ENCODE assay signal across 20 cellular contexts in the genomic region with DNA sequence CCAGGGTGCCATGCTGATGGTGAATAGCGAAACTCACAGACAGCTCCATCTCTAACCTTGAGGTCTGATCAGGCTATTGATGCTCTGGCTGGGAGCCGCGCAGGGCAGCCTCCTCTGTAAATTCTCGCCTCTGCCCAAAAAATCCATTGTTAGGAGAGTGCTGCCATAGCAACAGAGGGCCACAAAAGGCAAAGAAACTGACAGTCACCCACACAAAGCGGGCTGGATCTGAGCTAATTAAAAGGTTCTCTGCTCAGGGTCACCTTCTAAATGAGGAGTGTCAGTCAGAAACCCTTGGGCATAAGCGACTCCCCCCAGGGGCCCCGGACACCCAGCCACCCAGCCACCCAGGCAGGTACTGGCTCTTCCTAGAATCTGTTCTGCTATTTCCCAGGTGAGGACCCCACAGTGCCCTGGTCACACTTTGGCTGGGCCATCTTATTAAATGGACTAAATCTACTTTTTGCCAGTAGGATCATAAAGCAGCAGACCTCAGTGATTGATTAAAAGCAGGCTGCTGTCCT.
A peak's percentile ranks its signal among the peaks of the same experiment; 100 is the strongest.
DNase-seq lines count a peak whose midpoint lies in the region; FAIRE-seq lines count a peak whose summit lies in the region.
"Had no signal": no experiment of that assay in that cellular context is flagged by ENCODE, and none has a peak within 500 bp of the region (broad histone marks: within the 10 kb centered on the region; RNA-seq: fewer than 3 reads in every experiment).

No MANE protein-coding gene starts in this region.

- no peaks in the 10 kb centered on the region for H3K27me3 ChIP-seq in mesendoderm (ENCODE audit: insufficient read depth, low read length, poor library complexity)

- H3K4me1 ChIP-seq in mesendoderm (ENCODE audit: control insufficient read depth, low read depth, low read length): no peaks in the 10 kb centered on the region

- H4K8ac ChIP-seq in mesendoderm (ENCODE audit: low read depth, low read length): no peak overlapping the region

- no peak overlapping the region for H3K4ac ChIP-seq in mesendoderm (ENCODE audit: low read depth, low read length)

- H3K4me3 ChIP-seq in mesendoderm (ENCODE audit: low read length): no peak overlapping the region

- no peaks in the 10 kb centered on the region for H3K36me3 ChIP-seq in mesendoderm (ENCODE audit: control insufficient read depth, insufficient read depth, low read length)

- H2BK15ac ChIP-seq in mesendoderm (replicated peaks; ENCODE audit: low read depth): no peak overlapping the region

- no peak overlapping the region for H3K27ac ChIP-seq in mesendoderm (ENCODE audit: low read depth, low read length)
- H3K27ac ChIP-seq: HL-60 had no signal

- H2AK5ac ChIP-seq in mesendoderm (ENCODE audit: low read length): no peak overlapping the region

- no peak overlapping the region for H3K23ac ChIP-seq in mesendoderm (ENCODE audit: low read length)

- H3K9ac ChIP-seq in mesendoderm (ENCODE audit: low read length): no peak overlapping the region

- DNase-seq in Ammon's horn (ENCODE audit: low spot score) (peak; percentile 23), NCI-H748 (lab: John Stamatoyannopoulos, UW; ENCODE audit: unreplicated experiment) (peak; percentile 85), mesendoderm (peak; percentile 1), posterior vena cava (ENCODE audit: low spot score) (peak; percentile 57), RCC 7860 (ENCODE audit: low spot score) (no peak), KBM-7 (no peak), amniotic stem cell (lab: John Stamatoyannopoulos, UW) (no peak)
- DNase-seq: CD8-positive, alpha-beta T cell; COR-L47; DMS153; DMS79 treated with DMSO at 0.1 percent for 48 hours; EL; HCEC 1CT; HFFc6 had no signal

- H3K4me2 ChIP-seq in mesendoderm (ENCODE audit: low read length): no peak overlapping the region

- no peak overlapping the region for H2BK5ac ChIP-seq in mesendoderm (ENCODE audit: low read length)

- intact Hi-C loops in posterior vena cava (cut with DNase I): no loop called here

- in situ Hi-C loops in KBM-7 (cut with MboI; ENCODE audit: low pct_unique_long_range_greater_than_20kb, low sequenced_read_pairs): no loop called here

- H3K56ac ChIP-seq in mesendoderm (ENCODE audit: low read length): no peak overlapping the region

- H3K79me1 ChIP-seq in mesendoderm (ENCODE audit: low read length): no peaks in the 10 kb centered on the region

- no peak overlapping the region for H2BK120ac ChIP-seq in mesendoderm (ENCODE audit: low read depth, low read length)

- H3K18ac ChIP-seq in mesendoderm (ENCODE audit: low read length): no peak overlapping the region

- no peak for FAIRE-seq in RCC 7860 (lab: Jason Lieb, UNC)
- FAIRE-seq: A204.1, D721Med, G401.6, GM12892, GM19239 had no signal

- WGBS in mesendoderm (ENCODE audit: extremely low coverage, insufficient coverage, low lambda C conversion rate): no CpG with 5 or more reads among the region's 7 CpGs

- no peak overlapping the region for H4K5ac ChIP-seq in mesendoderm (ENCODE audit: low read length)

- H3K79me2 ChIP-seq in mesendoderm (ENCODE audit: control insufficient read depth, insufficient read depth, low read length): no peaks in the 10 kb centered on the region

Comparison
In these comparisons a context has a peak if more than half of its experiments do, and no peak if none do; other contexts are left out.
1. DNase-seq: peak in Ammon's horn (single experiment), NCI-H748 (single experiment), mesendoderm (single experiment) and posterior vena cava (single experiment); none in RCC 7860 (single experiment), KBM-7 (single experiment) and amniotic stem cell (single experiment).